ENCODE assay signal across 15 cellular contexts in the genomic region with DNA sequence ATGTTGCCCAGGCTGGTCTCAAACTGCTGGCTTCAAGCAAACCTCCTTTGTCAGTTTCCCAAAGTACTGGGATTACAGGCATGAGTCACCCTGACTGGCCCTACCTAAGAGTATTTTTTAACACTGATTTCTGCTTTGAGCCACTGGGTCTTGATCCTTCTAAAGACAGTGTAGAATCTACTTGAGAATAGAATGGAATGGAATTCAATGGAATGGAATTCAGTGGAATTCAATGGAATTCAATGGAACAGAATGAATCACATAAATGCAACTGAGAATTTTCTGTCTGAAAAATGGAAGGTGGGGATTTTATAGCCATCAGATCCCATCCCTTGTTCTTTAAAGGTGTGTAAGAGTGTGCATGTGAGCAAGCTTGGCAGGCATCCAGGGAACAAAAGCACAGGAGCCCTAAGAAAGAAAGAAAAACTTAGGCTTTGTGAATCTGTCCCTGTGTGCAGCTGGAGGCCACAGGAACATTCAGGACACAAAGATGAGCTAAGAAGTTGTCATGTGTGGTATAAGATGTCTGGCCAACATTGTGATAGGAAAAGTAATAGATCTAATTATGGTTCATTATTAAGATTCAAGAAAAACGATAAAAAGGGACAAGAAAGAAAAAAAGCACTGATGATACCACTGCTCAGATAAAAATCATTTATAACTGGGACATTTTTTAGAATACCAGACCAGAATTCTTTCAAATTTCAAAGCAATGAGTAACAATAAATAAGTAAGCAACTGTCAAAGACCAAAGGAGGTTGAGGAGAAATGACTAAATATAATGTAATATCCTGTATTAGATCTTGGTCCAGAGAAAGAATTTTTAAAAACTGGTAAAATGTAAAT.
DNase-seq lines count a peak whose midpoint lies in the region; FAIRE-seq and TF ChIP-seq lines count a peak whose summit lies in the region.
"Had no signal": no experiment of that assay in that cellular context is flagged by ENCODE, and none has a peak within 500 bp of the region (broad histone marks: within the 10 kb centered on the region; RNA-seq: fewer than 3 reads in every experiment).

No MANE protein-coding gene starts in this region.

- H2AFZ ChIP-seq in astrocyte (ENCODE audit: low read depth, low read length) = no peak overlapping the region

- no peaks in the 10 kb centered on the region for H3K9me3 Mint-ChIP-seq in astrocyte (ENCODE audit: unreplicated experiment)
- H3K9me3 Mint-ChIP-seq: activated T-cell treated with anti-CD3 and anti-CD28 coated beads, Interleukin-2, amount 50 U/mL, for 4 hours; stimulated activated naive CD8-positive, alpha-beta T cell treated with anti-CD3 and anti-CD28 coated beads, Interleukin-15, Interleukin-2, amounts not matched to agents 100 ng/mL and 50 ng/mL, for 24 hours had no signal

- peak overlapping the region; percentile 61 for H3K4me2 ChIP-seq in astrocyte (ENCODE audit: low read length)

- H3K9me3 ChIP-seq in astrocyte (ENCODE audit: insufficient read depth, low read depth, low read length) = no peaks in the 10 kb centered on the region
- no peaks in the 10 kb centered on the region for H3K9me3 ChIP-seq in kidney (ENCODE audit: control insufficient read depth in 1 of 2, low read length in 2 of 2)
- H3K9me3 ChIP-seq: colonic mucosa had no signal

- H4K20me1 ChIP-seq in astrocyte (ENCODE audit: insufficient read depth, low read length) = no peaks in the 10 kb centered on the region

- H3K36me3 ChIP-seq in astrocyte (ENCODE audit: insufficient read depth, low read length) (no peaks in the 10 kb centered on the region), kidney (ENCODE audit: control insufficient read depth in 1 of 2, insufficient read depth in 2 of 2, low read length in 2 of 2) (no peaks in the 10 kb centered on the region)
- H3K36me3 ChIP-seq: colonic mucosa had no signal

- H3K9ac ChIP-seq in astrocyte (ENCODE audit: low read length) (peak overlapping the region; percentile 49), kidney (ENCODE audit: low read length in 2 of 2) (no peak overlapping the region)

- H3K27me3 Mint-ChIP-seq in astrocyte (ENCODE audit: low read depth, unreplicated experiment) = no peaks in the 10 kb centered on the region
- H3K27me3 Mint-ChIP-seq: naive B cell; stimulated activated naive CD8-positive, alpha-beta T cell treated with anti-CD3 and anti-CD28 coated beads, Interleukin-15, Interleukin-2, amounts not matched to agents 100 ng/mL and 50 ng/mL, for 24 hours had no signal

- no peak overlapping the region for H3K4me3 Mint-ChIP-seq in astrocyte (ENCODE audit: unreplicated experiment)
- H3K4me3 Mint-ChIP-seq: activated T-cell treated with anti-CD3 and anti-CD28 coated beads, Interleukin-2, amount 50 U/mL, for 4 hours; naive B cell; stimulated activated naive CD8-positive, alpha-beta T cell treated with anti-CD3 and anti-CD28 coated beads, Interleukin-15, Interleukin-2, amounts not matched to agents 100 ng/mL and 50 ng/mL, for 24 hours had no signal

- H3K79me2 ChIP-seq in astrocyte (ENCODE audit: insufficient read depth, low read length) = no peaks in the 10 kb centered on the region

- DNase-seq in AG10803 (ENCODE audit: low read depth) = peak; percentile 92
- DNase-seq in HS-27A (ENCODE audit: low read depth) = peak; percentile 97
- peak; percentile 81 for DNase-seq in astrocyte (ENCODE audit: low read depth)
- no peak for DNase-seq in kidney
- no peak for DNase-seq in DMS79 treated with DMSO at 0.1 percent for 48 hours (lab: John Stamatoyannopoulos, UW)
- DNase-seq in GOT3 (lab: John Stamatoyannopoulos, UW) = no peak
- no peak for DNase-seq in NCI-H1092 treated with DMSO at 0.1 percent for 48 hours (lab: John Stamatoyannopoulos, UW)
- DNase-seq in DMS 273 (lab: John Stamatoyannopoulos, UW; ENCODE audit: unreplicated experiment) = no peak
- DNase-seq: activated T-cell treated with anti-CD3 and anti-CD28 coated beads, Interleukin-2, amount 50 U/mL, for 4 hours; colonic mucosa; KG1; naive B cell; T1000 had no signal

- H3K4me1 ChIP-seq in astrocyte (ENCODE audit: insufficient read depth, low read length) (peaks cover 17% of the 10 kb centered on the region), kidney (ENCODE audit: control insufficient read depth in 1 of 2, insufficient read depth in 1 of 2, low read depth in 1 of 2, low read length in 2 of 2) (no peaks in the 10 kb centered on the region)
- H3K4me1 ChIP-seq: colonic mucosa had no signal

- TF ChIP-seq CTCF in AG10803 (conservative IDR thresholded peaks at IDR 0.05; ENCODE audit: low read length) (no peak), astrocyte (IDR thresholded peaks at IDR 0.05; ENCODE audit: insufficient read depth, low read depth, low read length) (no peak), kidney (IDR thresholded peaks at IDR 0.05; ENCODE audit: borderline replicate concordance, extremely low read depth, insufficient read depth) (no peak)

- peak overlapping the region; percentile 83 for H3K27ac Mint-ChIP-seq in astrocyte (ENCODE audit: unreplicated experiment)
- H3K27ac Mint-ChIP-seq: stimulated activated naive CD8-positive, alpha-beta T cell treated with anti-CD3 and anti-CD28 coated beads, Interleukin-15, Interleukin-2, amounts not matched to agents 100 ng/mL and 50 ng/mL, for 24 hours had no signal

- H3K36me3 Mint-ChIP-seq in astrocyte (ENCODE audit: low read depth, unreplicated experiment) = no peaks in the 10 kb centered on the region
- H3K36me3 Mint-ChIP-seq: naive B cell had no signal

- H3K27me3 ChIP-seq in astrocyte (ENCODE audit: insufficient read depth, low read length) = no peaks in the 10 kb centered on the region
- H3K27me3 ChIP-seq: colonic mucosa had no signal

- FAIRE-seq in astrocyte (lab: Jason Lieb, UNC) (peak; percentile 90), kidney (lab: Jason Lieb, UNC) (peak; percentile 15)
- FAIRE-seq: GM12892 had no signal

- H3K4me1 Mint-ChIP-seq in astrocyte (ENCODE audit: low read depth, unreplicated experiment) = peaks cover 11% of the 10 kb centered on the region

- intact Hi-C loops in kidney (cut with DNase I) = no loop called here

- H3K4me3 ChIP-seq in AG10803 (ENCODE audit: low read length) = no peak overlapping the region
- no peak overlapping the region for H3K4me3 ChIP-seq in astrocyte (ENCODE audit: insufficient read depth, low read depth, low read length)
- H3K4me3 ChIP-seq in kidney (ENCODE audit: low read length in 2 of 2) = no peak overlapping the region
- H3K4me3 ChIP-seq: colonic mucosa had no signal

- H3K27ac ChIP-seq in astrocyte (ENCODE audit: low read depth, low read length) (peak overlapping the region; percentile 76), kidney (ENCODE audit: low read depth in 2 of 2, low read length in 2 of 2) (no peak overlapping the region)
- H3K27ac ChIP-seq: colonic mucosa had no signal

Comparison
In these comparisons a context has a peak if more than half of its experiments do, and no peak if none do; other contexts are left out.
1. DNase-seq: peak in AG10803 (single experiment), HS-27A (single experiment) and astrocyte (single experiment); none in kidney (single experiment), DMS79 treated with DMSO at 0.1 percent for 48 hours (single experiment), GOT3 (single experiment), NCI-H1092 treated with DMSO at 0.1 percent for 48 hours (single experiment) and DMS 273 (single experiment).